In the genomic region with DNA sequence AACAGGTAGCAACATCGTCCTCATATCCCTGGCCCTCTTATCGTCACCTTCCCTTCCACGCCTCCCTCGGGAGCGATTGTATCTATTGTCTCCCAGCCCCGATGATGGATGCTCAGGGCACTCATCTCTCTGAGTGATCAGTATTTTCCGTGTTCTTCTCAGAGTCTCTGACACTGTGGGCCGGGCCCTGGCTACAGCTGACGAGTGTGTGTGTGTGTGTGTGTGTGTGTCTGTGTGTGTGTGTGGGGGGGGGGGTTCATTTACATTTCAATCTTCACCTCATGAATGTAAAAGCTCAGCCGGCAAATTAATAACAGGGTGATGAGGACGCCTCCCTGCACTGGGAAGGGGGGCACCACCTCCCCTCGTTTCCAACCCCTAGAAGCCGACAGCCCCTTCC, we compare ENCODE assay signal across 1 cellular context.
TF ChIP-seq lines count a peak whose summit lies in the region.

No MANE protein-coding gene starts in this region.

TF ChIP-seq in GM23338, 12 proteins besides CTCF, POLR2A, EP300 and RAD21 (continued from another document):
- TF ChIP-seq, protein P1, sequence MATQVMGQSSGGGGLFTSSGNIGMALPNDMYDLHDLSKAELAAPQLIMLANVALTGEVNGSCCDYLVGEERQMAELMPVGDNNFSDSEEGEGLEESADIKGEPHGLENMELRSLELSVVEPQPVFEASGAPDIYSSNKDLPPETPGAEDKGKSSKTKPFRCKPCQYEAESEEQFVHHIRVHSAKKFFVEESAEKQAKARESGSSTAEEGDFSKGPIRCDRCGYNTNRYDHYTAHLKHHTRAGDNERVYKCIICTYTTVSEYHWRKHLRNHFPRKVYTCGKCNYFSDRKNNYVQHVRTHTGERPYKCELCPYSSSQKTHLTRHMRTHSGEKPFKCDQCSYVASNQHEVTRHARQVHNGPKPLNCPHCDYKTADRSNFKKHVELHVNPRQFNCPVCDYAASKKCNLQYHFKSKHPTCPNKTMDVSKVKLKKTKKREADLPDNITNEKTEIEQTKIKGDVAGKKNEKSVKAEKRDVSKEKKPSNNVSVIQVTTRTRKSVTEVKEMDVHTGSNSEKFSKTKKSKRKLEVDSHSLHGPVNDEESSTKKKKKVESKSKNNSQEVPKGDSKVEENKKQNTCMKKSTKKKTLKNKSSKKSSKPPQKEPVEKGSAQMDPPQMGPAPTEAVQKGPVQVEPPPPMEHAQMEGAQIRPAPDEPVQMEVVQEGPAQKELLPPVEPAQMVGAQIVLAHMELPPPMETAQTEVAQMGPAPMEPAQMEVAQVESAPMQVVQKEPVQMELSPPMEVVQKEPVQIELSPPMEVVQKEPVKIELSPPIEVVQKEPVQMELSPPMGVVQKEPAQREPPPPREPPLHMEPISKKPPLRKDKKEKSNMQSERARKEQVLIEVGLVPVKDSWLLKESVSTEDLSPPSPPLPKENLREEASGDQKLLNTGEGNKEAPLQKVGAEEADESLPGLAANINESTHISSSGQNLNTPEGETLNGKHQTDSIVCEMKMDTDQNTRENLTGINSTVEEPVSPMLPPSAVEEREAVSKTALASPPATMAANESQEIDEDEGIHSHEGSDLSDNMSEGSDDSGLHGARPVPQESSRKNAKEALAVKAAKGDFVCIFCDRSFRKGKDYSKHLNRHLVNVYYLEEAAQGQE (IDR thresholded peaks at IDR 0.05; ENCODE audit: unreplicated experiment), result no peak
- no peak for TF ChIP-seq ZNF114 (CRISPR knock-in tag; IDR thresholded peaks at IDR 0.05)
